Comparison of ENCODE assay signal across 1 cellular context in genomic region chr18:812673-813404, GRCh38.
TF ChIP-seq lines count a peak whose summit lies in the region.

No MANE protein-coding gene starts in this region.

TF ChIP-seq in K562, 482 proteins besides CTCF, POLR2A, EP300 and RAD21 (continued from another document and continues in another):
- TF ChIP-seq, protein P1, sequence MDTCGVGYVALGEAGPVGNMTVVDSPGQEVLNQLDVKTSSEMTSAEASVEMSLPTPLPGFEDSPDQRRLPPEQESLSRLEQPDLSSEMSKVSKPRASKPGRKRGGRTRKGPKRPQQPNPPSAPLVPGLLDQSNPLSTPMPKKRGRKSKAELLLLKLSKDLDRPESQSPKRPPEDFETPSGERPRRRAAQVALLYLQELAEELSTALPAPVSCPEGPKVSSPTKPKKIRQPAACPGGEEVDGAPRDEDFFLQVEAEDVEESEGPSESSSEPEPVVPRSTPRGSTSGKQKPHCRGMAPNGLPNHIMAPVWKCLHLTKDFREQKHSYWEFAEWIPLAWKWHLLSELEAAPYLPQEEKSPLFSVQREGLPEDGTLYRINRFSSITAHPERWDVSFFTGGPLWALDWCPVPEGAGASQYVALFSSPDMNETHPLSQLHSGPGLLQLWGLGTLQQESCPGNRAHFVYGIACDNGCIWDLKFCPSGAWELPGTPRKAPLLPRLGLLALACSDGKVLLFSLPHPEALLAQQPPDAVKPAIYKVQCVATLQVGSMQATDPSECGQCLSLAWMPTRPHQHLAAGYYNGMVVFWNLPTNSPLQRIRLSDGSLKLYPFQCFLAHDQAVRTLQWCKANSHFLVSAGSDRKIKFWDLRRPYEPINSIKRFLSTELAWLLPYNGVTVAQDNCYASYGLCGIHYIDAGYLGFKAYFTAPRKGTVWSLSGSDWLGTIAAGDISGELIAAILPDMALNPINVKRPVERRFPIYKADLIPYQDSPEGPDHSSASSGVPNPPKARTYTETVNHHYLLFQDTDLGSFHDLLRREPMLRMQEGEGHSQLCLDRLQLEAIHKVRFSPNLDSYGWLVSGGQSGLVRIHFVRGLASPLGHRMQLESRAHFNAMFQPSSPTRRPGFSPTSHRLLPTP (IDR thresholded peaks at IDR 0.05; ENCODE audit: borderline replicate concordance, extremely low read depth, insufficient read length), result no peak
- TF ChIP-seq PHB (CRISPR knock-in tag; IDR thresholded peaks at IDR 0.05) (peak; percentile 24; the same call in 1 of the 2 replicates), ZFP1 (CRISPR knock-in tag; IDR thresholded peaks at IDR 0.05) (peak; percentile 48; the same call in 1 of the 2 replicates), CXXC5 (CRISPR knock-in tag; IDR thresholded peaks at IDR 0.05) (peak; percentile 9; the same call in 1 of the 2 replicates), ZBTB11 (CRISPR knock-in tag; IDR thresholded peaks at IDR 0.05) (no peak; a peak in 1 of 6 replicates), ZNF778 (CRISPR knock-in tag; IDR thresholded peaks at IDR 0.05) (no peak), ZNF146 (CRISPR knock-in tag; IDR thresholded peaks at IDR 0.05; ENCODE audit: unreplicated experiment) (no peak), IFI16 (CRISPR knock-in tag; IDR thresholded peaks at IDR 0.05) (no peak), PHF21A (IDR thresholded peaks at IDR 0.05; ENCODE audit: borderline replicate concordance, low read depth) (no peak), ZBTB5 (IDR thresholded peaks at IDR 0.05) (no peak; the same call in 1 of the 2 replicates), DIDO1 (tag; IDR thresholded peaks at IDR 0.05; ENCODE audit: low read depth) (no peak), RAD51 (IDR thresholded peaks at IDR 0.05; ENCODE audit: borderline replicate concordance, low read depth) (no peak), POLR2G (IDR thresholded peaks at IDR 0.05; ENCODE audit: low read depth, low read length) (peak; percentile 75), POLR3G (IDR thresholded peaks at IDR 0.05; ENCODE audit: extremely low read depth, insufficient read length, insufficient replicate concordance) (no peak), ZNF311 (CRISPR knock-in tag; IDR thresholded peaks at IDR 0.05) (no peak), EWSR1 (IDR thresholded peaks at IDR 0.05; ENCODE audit: borderline replicate concordance, low read depth, partially characterized antibody) (no peak), GABPA (tag; conservative IDR thresholded peaks at IDR 0.05; ENCODE audit: low read depth) (no peak), FOXJ2 (tag; IDR thresholded peaks at IDR 0.05) (peak; percentile 83), ZKSCAN1 (IDR thresholded peaks at IDR 0.05; ENCODE audit: low read depth, low read length) (0 out of 2 replicates have a peak, but pooled peaks have one; percentile 4), ZNF76 (CRISPR knock-in tag; IDR thresholded peaks at IDR 0.05; ENCODE audit: borderline replicate concordance) (no peak), ZNF354B (CRISPR knock-in tag; IDR thresholded peaks at IDR 0.05) (0 out of 2 replicates have a peak, but pooled peaks have one; percentile 23), CBX1 (IDR thresholded peaks at IDR 0.05; ENCODE audit: low read depth) (no peak), ZNF184 (CRISPR knock-in tag; IDR thresholded peaks at IDR 0.05) (no peak), MAZ (CRISPR knock-in tag; conservative IDR thresholded peaks at IDR 0.05 in 1 of 2, IDR thresholded peaks at IDR 0.05 in 1 of 2) (peak in 1 of 2 experiments; percentile 33; a peak in 1 of 4 replicates), ZZZ3 (IDR thresholded peaks at IDR 0.05) (no peak), MCM2 (IDR thresholded peaks at IDR 0.05; ENCODE audit: low read depth) (no peak), ZNF121 (CRISPR knock-in tag; conservative IDR thresholded peaks at IDR 0.05) (no peak), TRIM28 (IDR thresholded peaks at IDR 0.05) (peak; percentile 71; the same call in 1 of the 2 replicates), ELF1 (tag; IDR thresholded peaks at IDR 0.05) (no peak), ZKSCAN3 (CRISPR knock-in tag; IDR thresholded peaks at IDR 0.05) (no peak), OTX1 (CRISPR knock-in tag; IDR thresholded peaks at IDR 0.05) (peak; percentile 87)
- TF ChIP-seq, protein P2, sequence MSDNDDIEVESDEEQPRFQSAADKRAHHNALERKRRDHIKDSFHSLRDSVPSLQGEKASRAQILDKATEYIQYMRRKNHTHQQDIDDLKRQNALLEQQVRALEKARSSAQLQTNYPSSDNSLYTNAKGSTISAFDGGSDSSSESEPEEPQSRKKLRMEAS (CRISPR knock-in tag; IDR thresholded peaks at IDR 0.05), result peak; percentile 82
- TF ChIP-seq, protein P3, sequence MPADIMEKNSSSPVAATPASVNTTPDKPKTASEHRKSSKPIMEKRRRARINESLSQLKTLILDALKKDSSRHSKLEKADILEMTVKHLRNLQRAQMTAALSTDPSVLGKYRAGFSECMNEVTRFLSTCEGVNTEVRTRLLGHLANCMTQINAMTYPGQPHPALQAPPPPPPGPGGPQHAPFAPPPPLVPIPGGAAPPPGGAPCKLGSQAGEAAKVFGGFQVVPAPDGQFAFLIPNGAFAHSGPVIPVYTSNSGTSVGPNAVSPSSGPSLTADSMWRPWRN (IDR thresholded peaks at IDR 0.05; ENCODE audit: low read depth), result no peak; the same call in 1 of the 2 replicates
- TF ChIP-seq, protein P4, sequence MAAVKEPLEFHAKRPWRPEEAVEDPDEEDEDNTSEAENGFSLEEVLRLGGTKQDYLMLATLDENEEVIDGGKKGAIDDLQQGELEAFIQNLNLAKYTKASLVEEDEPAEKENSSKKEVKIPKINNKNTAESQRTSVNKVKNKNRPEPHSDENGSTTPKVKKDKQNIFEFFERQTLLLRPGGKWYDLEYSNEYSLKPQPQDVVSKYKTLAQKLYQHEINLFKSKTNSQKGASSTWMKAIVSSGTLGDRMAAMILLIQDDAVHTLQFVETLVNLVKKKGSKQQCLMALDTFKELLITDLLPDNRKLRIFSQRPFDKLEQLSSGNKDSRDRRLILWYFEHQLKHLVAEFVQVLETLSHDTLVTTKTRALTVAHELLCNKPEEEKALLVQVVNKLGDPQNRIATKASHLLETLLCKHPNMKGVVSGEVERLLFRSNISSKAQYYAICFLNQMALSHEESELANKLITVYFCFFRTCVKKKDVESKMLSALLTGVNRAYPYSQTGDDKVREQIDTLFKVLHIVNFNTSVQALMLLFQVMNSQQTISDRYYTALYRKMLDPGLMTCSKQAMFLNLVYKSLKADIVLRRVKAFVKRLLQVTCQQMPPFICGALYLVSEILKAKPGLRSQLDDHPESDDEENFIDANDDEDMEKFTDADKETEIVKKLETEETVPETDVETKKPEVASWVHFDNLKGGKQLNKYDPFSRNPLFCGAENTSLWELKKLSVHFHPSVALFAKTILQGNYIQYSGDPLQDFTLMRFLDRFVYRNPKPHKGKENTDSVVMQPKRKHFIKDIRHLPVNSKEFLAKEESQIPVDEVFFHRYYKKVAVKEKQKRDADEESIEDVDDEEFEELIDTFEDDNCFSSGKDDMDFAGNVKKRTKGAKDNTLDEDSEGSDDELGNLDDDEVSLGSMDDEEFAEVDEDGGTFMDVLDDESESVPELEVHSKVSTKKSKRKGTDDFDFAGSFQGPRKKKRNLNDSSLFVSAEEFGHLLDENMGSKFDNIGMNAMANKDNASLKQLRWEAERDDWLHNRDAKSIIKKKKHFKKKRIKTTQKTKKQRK (IDR thresholded peaks at IDR 0.05; ENCODE audit: borderline replicate concordance, low read depth, low read length), result no peak
- TF ChIP-seq, protein P5, sequence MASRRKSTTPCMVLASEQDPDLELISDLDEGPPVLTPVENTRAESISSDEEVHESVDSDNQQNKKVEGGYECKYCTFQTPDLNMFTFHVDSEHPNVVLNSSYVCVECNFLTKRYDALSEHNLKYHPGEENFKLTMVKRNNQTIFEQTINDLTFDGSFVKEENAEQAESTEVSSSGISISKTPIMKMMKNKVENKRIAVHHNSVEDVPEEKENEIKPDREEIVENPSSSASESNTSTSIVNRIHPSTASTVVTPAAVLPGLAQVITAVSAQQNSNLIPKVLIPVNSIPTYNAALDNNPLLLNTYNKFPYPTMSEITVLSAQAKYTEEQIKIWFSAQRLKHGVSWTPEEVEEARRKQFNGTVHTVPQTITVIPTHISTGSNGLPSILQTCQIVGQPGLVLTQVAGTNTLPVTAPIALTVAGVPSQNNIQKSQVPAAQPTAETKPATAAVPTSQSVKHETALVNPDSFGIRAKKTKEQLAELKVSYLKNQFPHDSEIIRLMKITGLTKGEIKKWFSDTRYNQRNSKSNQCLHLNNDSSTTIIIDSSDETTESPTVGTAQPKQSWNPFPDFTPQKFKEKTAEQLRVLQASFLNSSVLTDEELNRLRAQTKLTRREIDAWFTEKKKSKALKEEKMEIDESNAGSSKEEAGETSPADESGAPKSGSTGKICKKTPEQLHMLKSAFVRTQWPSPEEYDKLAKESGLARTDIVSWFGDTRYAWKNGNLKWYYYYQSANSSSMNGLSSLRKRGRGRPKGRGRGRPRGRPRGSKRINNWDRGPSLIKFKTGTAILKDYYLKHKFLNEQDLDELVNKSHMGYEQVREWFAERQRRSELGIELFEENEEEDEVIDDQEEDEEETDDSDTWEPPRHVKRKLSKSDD (conservative IDR thresholded peaks at IDR 0.05; ENCODE audit: low read length), result no peak
- TF ChIP-seq, protein P6, sequence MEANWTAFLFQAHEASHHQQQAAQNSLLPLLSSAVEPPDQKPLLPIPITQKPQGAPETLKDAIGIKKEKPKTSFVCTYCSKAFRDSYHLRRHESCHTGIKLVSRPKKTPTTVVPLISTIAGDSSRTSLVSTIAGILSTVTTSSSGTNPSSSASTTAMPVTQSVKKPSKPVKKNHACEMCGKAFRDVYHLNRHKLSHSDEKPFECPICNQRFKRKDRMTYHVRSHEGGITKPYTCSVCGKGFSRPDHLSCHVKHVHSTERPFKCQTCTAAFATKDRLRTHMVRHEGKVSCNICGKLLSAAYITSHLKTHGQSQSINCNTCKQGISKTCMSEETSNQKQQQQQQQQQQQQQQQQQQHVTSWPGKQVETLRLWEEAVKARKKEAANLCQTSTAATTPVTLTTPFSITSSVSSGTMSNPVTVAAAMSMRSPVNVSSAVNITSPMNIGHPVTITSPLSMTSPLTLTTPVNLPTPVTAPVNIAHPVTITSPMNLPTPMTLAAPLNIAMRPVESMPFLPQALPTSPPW (CRISPR knock-in tag; IDR thresholded peaks at IDR 0.05), result no peak
- TF ChIP-seq, protein P7, sequence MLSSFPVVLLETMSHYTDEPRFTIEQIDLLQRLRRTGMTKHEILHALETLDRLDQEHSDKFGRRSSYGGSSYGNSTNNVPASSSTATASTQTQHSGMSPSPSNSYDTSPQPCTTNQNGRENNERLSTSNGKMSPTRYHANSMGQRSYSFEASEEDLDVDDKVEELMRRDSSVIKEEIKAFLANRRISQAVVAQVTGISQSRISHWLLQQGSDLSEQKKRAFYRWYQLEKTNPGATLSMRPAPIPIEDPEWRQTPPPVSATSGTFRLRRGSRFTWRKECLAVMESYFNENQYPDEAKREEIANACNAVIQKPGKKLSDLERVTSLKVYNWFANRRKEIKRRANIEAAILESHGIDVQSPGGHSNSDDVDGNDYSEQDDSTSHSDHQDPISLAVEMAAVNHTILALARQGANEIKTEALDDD (IDR thresholded peaks at IDR 0.05), result peak; percentile 66
- TF ChIP-seq, protein P8, sequence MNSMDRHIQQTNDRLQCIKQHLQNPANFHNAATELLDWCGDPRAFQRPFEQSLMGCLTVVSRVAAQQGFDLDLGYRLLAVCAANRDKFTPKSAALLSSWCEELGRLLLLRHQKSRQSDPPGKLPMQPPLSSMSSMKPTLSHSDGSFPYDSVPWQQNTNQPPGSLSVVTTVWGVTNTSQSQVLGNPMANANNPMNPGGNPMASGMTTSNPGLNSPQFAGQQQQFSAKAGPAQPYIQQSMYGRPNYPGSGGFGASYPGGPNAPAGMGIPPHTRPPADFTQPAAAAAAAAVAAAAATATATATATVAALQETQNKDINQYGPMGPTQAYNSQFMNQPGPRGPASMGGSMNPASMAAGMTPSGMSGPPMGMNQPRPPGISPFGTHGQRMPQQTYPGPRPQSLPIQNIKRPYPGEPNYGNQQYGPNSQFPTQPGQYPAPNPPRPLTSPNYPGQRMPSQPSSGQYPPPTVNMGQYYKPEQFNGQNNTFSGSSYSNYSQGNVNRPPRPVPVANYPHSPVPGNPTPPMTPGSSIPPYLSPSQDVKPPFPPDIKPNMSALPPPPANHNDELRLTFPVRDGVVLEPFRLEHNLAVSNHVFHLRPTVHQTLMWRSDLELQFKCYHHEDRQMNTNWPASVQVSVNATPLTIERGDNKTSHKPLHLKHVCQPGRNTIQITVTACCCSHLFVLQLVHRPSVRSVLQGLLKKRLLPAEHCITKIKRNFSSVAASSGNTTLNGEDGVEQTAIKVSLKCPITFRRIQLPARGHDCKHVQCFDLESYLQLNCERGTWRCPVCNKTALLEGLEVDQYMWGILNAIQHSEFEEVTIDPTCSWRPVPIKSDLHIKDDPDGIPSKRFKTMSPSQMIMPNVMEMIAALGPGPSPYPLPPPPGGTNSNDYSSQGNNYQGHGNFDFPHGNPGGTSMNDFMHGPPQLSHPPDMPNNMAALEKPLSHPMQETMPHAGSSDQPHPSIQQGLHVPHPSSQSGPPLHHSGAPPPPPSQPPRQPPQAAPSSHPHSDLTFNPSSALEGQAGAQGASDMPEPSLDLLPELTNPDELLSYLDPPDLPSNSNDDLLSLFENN (IDR thresholded peaks at IDR 0.05; ENCODE audit: low read depth in 2 of 2, low read length in 2 of 2), result no peak
